Comparison of ENCODE assay signal across 8 cellular contexts in genomic region chr16:84780544-84780943, GRCh38. TPM values are rescaled to one million over a fixed set of nuclear protein-coding genes. Genes with fewer than 3 reads are reported as not detected.
DNase-seq lines count a peak whose midpoint lies in the region; ATAC-seq, FAIRE-seq and TF ChIP-seq lines count a peak whose summit lies in the region.
"Not testable (repeated sequence)": the region's sequence is repeated elsewhere in the genome, so short reads cannot be mapped to it uniquely, and the experiment has no call there.
"Had no signal": no experiment of that assay in that cellular context is flagged by ENCODE, and none has a peak within 500 bp of the region (broad histone marks: within the 10 kb centered on the region; RNA-seq: fewer than 3 reads in every experiment).

No MANE protein-coding gene starts in this region.

- H3K27me3 Mint-ChIP-seq in activated CD4-positive, alpha-beta T cell treated with anti-CD3 and anti-CD28 coated beads, Interleukin-2, amount 10 ng/mL, durations not matched to agents 24 days and 14 days; naive thymus-derived CD4-positive, alpha-beta T cell; stimulated activated naive CD8-positive, alpha-beta T cell treated with anti-CD3 and anti-CD28 coated beads, Interleukin-15, Interleukin-2, amounts not matched to agents 100 ng/mL and 50 ng/mL, for 24 hours: not testable (repeated sequence)

- not testable (repeated sequence) for ATAC-seq in naive thymus-derived CD4-positive, alpha-beta T cell

- not testable (repeated sequence) for H3K79me2 ChIP-seq in H1 (ENCODE audit: control insufficient read depth in 1 of 2, insufficient read depth in 2 of 2, low read length in 2 of 2)

- not testable (repeated sequence) for TF ChIP-seq EP300 in H1 (IDR thresholded peaks at IDR 0.05; ENCODE audit: borderline replicate concordance in 1 of 2, low read depth in 2 of 2, low read length in 2 of 2)

- not testable (repeated sequence) for TF ChIP-seq POLR2A in H1 (IDR thresholded peaks at IDR 0.05; ENCODE audit: control extremely low read depth in 1 of 2, low read depth in 2 of 2, low read length in 2 of 2)

- not testable (repeated sequence) for H2BK12ac ChIP-seq in H1 (ENCODE audit: low read depth, low read length)

- not testable (repeated sequence) for H3K4me1 Mint-ChIP-seq in activated CD4-positive, alpha-beta T cell treated with anti-CD3 and anti-CD28 coated beads, Interleukin-2, amount 10 ng/mL, durations not matched to agents 24 days and 14 days; naive thymus-derived CD4-positive, alpha-beta T cell; stimulated activated naive CD8-positive, alpha-beta T cell treated with anti-CD3 and anti-CD28 coated beads, Interleukin-15, Interleukin-2, amounts not matched to agents 100 ng/mL and 50 ng/mL, for 24 hours (ENCODE audit: low read depth)

- H3K9me3 ChIP-seq in H1 (ENCODE audit: insufficient read depth in 2 of 2, low read depth in 1 of 2, low read length in 1 of 2); naive thymus-derived CD4-positive, alpha-beta T cell (ENCODE audit: control insufficient read depth in 2 of 3, low read length in 3 of 3): not testable (repeated sequence)

- not testable (repeated sequence) for H3K27ac ChIP-seq in H1 (ENCODE audit: low read depth, low read length); naive thymus-derived CD4-positive, alpha-beta T cell (ENCODE audit: low read depth, low read length)

- H3K36me3 Mint-ChIP-seq in activated CD4-positive, alpha-beta T cell treated with anti-CD3 and anti-CD28 coated beads, Interleukin-2, amount 10 ng/mL, durations not matched to agents 24 days and 14 days (ENCODE audit: low read depth) = peaks cover 37% of the 10 kb centered on the region
- peaks cover 6 to 35% (median 25%) of the 10 kb centered on the region in 5 donors for H3K36me3 Mint-ChIP-seq in naive thymus-derived CD4-positive, alpha-beta T cell
- peaks cover 42% of the 10 kb centered on the region for H3K36me3 Mint-ChIP-seq in stimulated activated naive CD8-positive, alpha-beta T cell treated with anti-CD3 and anti-CD28 coated beads, Interleukin-15, Interleukin-2, amounts not matched to agents 100 ng/mL and 50 ng/mL, for 24 hours (ENCODE audit: low read depth)

- H2BK15ac ChIP-seq in H1 (ENCODE audit: low read length) = not testable (repeated sequence)

- not testable (repeated sequence) for H2BK120ac ChIP-seq in H1 (replicated peaks; ENCODE audit: low read depth, low read length)

- not testable (repeated sequence) for TF ChIP-seq CTCF in H1 (IDR thresholded peaks at IDR 0.05; ENCODE audit: control extremely low read depth in 1 of 3, insufficient read depth in 1 of 3, low read depth in 1 of 3, low read length in 3 of 3)

- H3K36me3 ChIP-seq in H1 (ENCODE audit: control insufficient read depth in 2 of 4, insufficient read depth in 4 of 4, low read length in 3 of 4) = peaks cover 7 to 36% (median 24%) of the 10 kb centered on the region in 4 experiments
- H3K36me3 ChIP-seq in naive thymus-derived CD4-positive, alpha-beta T cell (ENCODE audit: control insufficient read depth in 2 of 3, insufficient read depth in 3 of 3, low read length in 3 of 3) = peaks cover 0 to 42% (median 16%) of the 10 kb centered on the region in 3 experiments

- not testable (repeated sequence) for H3K27me3 ChIP-seq in H1 (replicated peaks in 1 of 4; ENCODE audit: control insufficient read depth in 3 of 4, extremely low read depth in 1 of 4, insufficient read depth in 3 of 4, low read length in 3 of 4); naive thymus-derived CD4-positive, alpha-beta T cell (ENCODE audit: control insufficient read depth in 2 of 2, insufficient read depth in 2 of 2, low read length in 2 of 2)

- H3K4me3 Mint-ChIP-seq in activated CD4-positive, alpha-beta T cell treated with anti-CD3 and anti-CD28 coated beads, Interleukin-2, amount 10 ng/mL, durations not matched to agents 24 days and 14 days; naive thymus-derived CD4-positive, alpha-beta T cell; stimulated activated naive CD8-positive, alpha-beta T cell treated with anti-CD3 and anti-CD28 coated beads, Interleukin-15, Interleukin-2, amounts not matched to agents 100 ng/mL and 50 ng/mL, for 24 hours: not testable (repeated sequence)

- CTCF ChIA-PET in H1 (lab: Charles Lee; ENCODE audit: partially characterized antibody) = interaction anchor here (0.9 to 2.3 kb wide), 5 partner anchors 9 to 190 kb away, joined by 3 to 8 read pairs (median 3); no protein-coding TSS in a partner anchor
- CTCF ChIA-PET in naive thymus-derived CD4-positive, alpha-beta T cell (lab: Charles Lee) = interaction anchor here (0.7 kb wide), 2 partner anchors 27 to 108 kb away, joined by 3 to 5 read pairs; no protein-coding TSS in a partner anchor

- intact Hi-C loops in activated CD4-positive, alpha-beta T cell treated with anti-CD3 and anti-CD28 coated beads, Interleukin-2, amount 10 ng/mL, durations not matched to agents 24 days and 14 days (cut with micrococcal nuclease); naive thymus-derived CD4-positive, alpha-beta T cell (cut with micrococcal nuclease): not testable (repeated sequence)

- not testable (repeated sequence) for TF ChIP-seq RAD21 in H1 (IDR thresholded peaks at IDR 0.05 in 1 of 2, conservative IDR thresholded peaks at IDR 0.05 in 1 of 2; ENCODE audit: low read depth in 2 of 2, low read length in 2 of 2)

- H4K8ac ChIP-seq in H1 (ENCODE audit: extremely low read depth, insufficient read depth, low read length) = not testable (repeated sequence)

- not testable (repeated sequence) for H3K4me2 ChIP-seq in H1 (ENCODE audit: insufficient read depth in 1 of 2, low read depth in 2 of 2, low read length in 2 of 2)

- FAIRE-seq in H1 (lab: Jason Lieb, UNC) = not testable (repeated sequence)

- not testable (repeated sequence) for H2AK5ac ChIP-seq in H1 (ENCODE audit: low read depth, low read length)

- H3K18ac ChIP-seq in H1 (ENCODE audit: extremely low read depth, low read length) = not testable (repeated sequence)

- not testable (repeated sequence) for H3K4me1 ChIP-seq in H1 (replicated peaks in 1 of 4; ENCODE audit: control insufficient read depth in 3 of 4, insufficient read depth in 4 of 4, low read length in 3 of 4); naive thymus-derived CD4-positive, alpha-beta T cell (ENCODE audit: control insufficient read depth in 2 of 2, insufficient read depth in 2 of 2, low read length in 2 of 2)

- H3K4ac ChIP-seq in H1 (replicated peaks; ENCODE audit: insufficient read length, low read depth, low read length) = not testable (repeated sequence)

- H3K27ac Mint-ChIP-seq in activated CD4-positive, alpha-beta T cell treated with anti-CD3 and anti-CD28 coated beads, Interleukin-2, amount 10 ng/mL, durations not matched to agents 24 days and 14 days = peak overlapping the region; percentile 29
- peak overlapping the region in 5 of 9 donors; percentile 6 to 80 (median 28) for H3K27ac Mint-ChIP-seq in naive thymus-derived CD4-positive, alpha-beta T cell
- H3K27ac Mint-ChIP-seq in stimulated activated naive CD8-positive, alpha-beta T cell treated with anti-CD3 and anti-CD28 coated beads, Interleukin-15, Interleukin-2, amounts not matched to agents 100 ng/mL and 50 ng/mL, for 24 hours = peak overlapping the region; percentile 3

- H3K9ac ChIP-seq in H1 (replicated peaks in 1 of 4; ENCODE audit: extremely low read depth in 1 of 4, low read depth in 3 of 4, low read length in 3 of 4) = not testable (repeated sequence)

- not testable (repeated sequence) for H3K23ac ChIP-seq in H1 (ENCODE audit: insufficient read length)

- H3K14ac ChIP-seq in H1 (ENCODE audit: insufficient read length) = not testable (repeated sequence)

- not testable (repeated sequence) for H4K20me1 ChIP-seq in H1 (replicated peaks in 1 of 2; ENCODE audit: control insufficient read depth in 1 of 2, insufficient read depth in 2 of 2, low read length in 2 of 2)

- peak; percentile 24 for DNase-seq in DMS 273 (lab: John Stamatoyannopoulos, UW; ENCODE audit: unreplicated experiment)
- peak; percentile 5 for DNase-seq in HT-29 (ENCODE audit: low spot score)
- DNase-seq in NAMALWA (ENCODE audit: low spot score) = peak; percentile 46
- DNase-seq in activated CD4-positive, alpha-beta T cell treated with anti-CD3 and anti-CD28 coated beads, Interleukin-2, amount 10 ng/mL, durations not matched to agents 24 days and 14 days; H1 (ENCODE audit: low read depth in 1 of 2, low spot score in 2 of 2); naive thymus-derived CD4-positive, alpha-beta T cell: not testable (repeated sequence)

- H3K79me1 ChIP-seq in H1 (ENCODE audit: low read depth, low read length) = not testable (repeated sequence)

- POLR2A ChIA-PET in H1 (lab: Charles Lee; ENCODE audit: partially characterized antibody) = interaction anchor here (0.7 to 2.0 kb wide), 8 partner anchors 11 to 158 kb away, joined by 3 to 6 read pairs (median 3); no protein-coding TSS in a partner anchor
- POLR2A ChIA-PET in naive thymus-derived CD4-positive, alpha-beta T cell (lab: Charles Lee) = interaction anchor here (0.7 to 1.0 kb wide), 2 partner anchors 18 to 20 kb away, joined by 3 read pairs; no protein-coding TSS in a partner anchor

- not testable (repeated sequence) for H3K56ac ChIP-seq in H1 (replicated peaks; ENCODE audit: insufficient read length, low read depth, low read length)

- H2AFZ ChIP-seq in H1 (ENCODE audit: low read length) = not testable (repeated sequence)

- H3K23me2 ChIP-seq in H1 (ENCODE audit: low read depth, low read length) = not testable (repeated sequence)

- WGBS in H1 (ENCODE audit: extremely low coverage in 1 of 2, insufficient coverage in 1 of 2, insufficient read length in 1 of 2, insufficient replicate concordance in 2 of 2, low coverage in 1 of 2, low lambda C conversion rate in 2 of 2, missing lambda C conversion rate in 1 of 2), 2 experiments = 94% methylated on average over 5 of the region's 5 CpGs; no CpG with 5 or more reads in 1 of the 2 experiments

- H3K9me3 Mint-ChIP-seq in activated CD4-positive, alpha-beta T cell treated with anti-CD3 and anti-CD28 coated beads, Interleukin-2, amount 10 ng/mL, durations not matched to agents 24 days and 14 days; naive thymus-derived CD4-positive, alpha-beta T cell; stimulated activated naive CD8-positive, alpha-beta T cell treated with anti-CD3 and anti-CD28 coated beads, Interleukin-15, Interleukin-2, amounts not matched to agents 100 ng/mL and 50 ng/mL, for 24 hours: not testable (repeated sequence)

- H4K5ac ChIP-seq in H1 (ENCODE audit: insufficient read length, low read depth, low read length) = not testable (repeated sequence)

- not testable (repeated sequence) for H3K4me3 ChIP-seq in H1 (ENCODE audit: extremely low read depth in 1 of 4, insufficient read depth in 2 of 4, low read depth in 3 of 4, low read length in 4 of 4); naive thymus-derived CD4-positive, alpha-beta T cell (ENCODE audit: low read length)

- not testable (repeated sequence) for H2BK20ac ChIP-seq in H1 (ENCODE audit: low read length)

- not testable (repeated sequence) for H2BK5ac ChIP-seq in H1 (ENCODE audit: low read depth, low read length)

- not testable (repeated sequence) for H4K91ac ChIP-seq in H1 (replicated peaks; ENCODE audit: insufficient read length, low read length)

RNA-seq across cellular contexts. Expression of gene CRISPLD2, which starts 39.2 kb away (rescaled TPM):
- total RNA-seq in HT-29 (2014; rRNA removed; shearing (Covaris generic)) = 0.74 and 0.78 TPM in 2 replicates
- 0.19 and 0.26 TPM in 2 replicates for total RNA-seq in activated CD4-positive, alpha-beta T cell treated with anti-CD3 and anti-CD28 coated beads, Interleukin-2, amount 10 ng/mL, durations not matched to agents 24 days and 14 days
- total RNA-seq in H1 (2021; fragmentation: NEBNext Ultra II Directional; extraction: Animal tissue kit (Norgen Biotek cat#: 25700)) = 5.1 and 6.4 TPM in 2 replicates
- polyA plus RNA-seq in H1 (2011; rRNA removed) = 2.7 and 3.6 TPM in 2 replicates
- 3.5 TPM for polyA plus RNA-seq in H1 (2011; cell fraction: cytosol; rRNA removed)
- 5.6 TPM for polyA plus RNA-seq in H1 (2011; cell fraction: nucleus; rRNA removed)
- 3.2 to 4.7 TPM (median 4.0 TPM) in 4 replicates for polyA plus RNA-seq in H1 (2012, experiment 1 of 2)
- polyA plus RNA-seq in H1 (2012, experiment 2 of 2) = 2.0 TPM
- 6.6 TPM for polyA plus RNA-seq in H1 (2013, experiment 1 of 2)
- 6.2 TPM for polyA plus RNA-seq in H1 (2013, experiment 2 of 2)
- 4.0 and 7.3 TPM in 2 replicates for polyA minus RNA-seq in H1 (2011; rRNA and poly(A)+ RNA removed)
- polyA minus RNA-seq in H1 (2011; cell fraction: cytosol; rRNA and poly(A)+ RNA removed) = 4.4 TPM
- polyA minus RNA-seq in H1 (2011; cell fraction: nucleus; rRNA and poly(A)+ RNA removed) = 4.8 TPM
- total RNA-seq in naive thymus-derived CD4-positive, alpha-beta T cell = 10 to 100 TPM in 1 of 5 experiments, 1 to 10 TPM in 1, under 1 TPM in 3; 0.38 to 14.4 (median 0.49) TPM
- polyA plus RNA-seq in naive thymus-derived CD4-positive, alpha-beta T cell = 1 to 10 TPM in 1 of 2 donors, under 1 TPM in 1; 0.82 to 1.7 TPM
- polyA plus RNA-seq: IgD-negative memory B cell had no signal
